In genomic region chr9:110126457-110126856, GRCh38 we compare ENCODE assay signal across 10 cellular contexts.
DNase-seq lines count a peak whose midpoint lies in the region; ATAC-seq, FAIRE-seq and TF ChIP-seq lines count a peak whose summit lies in the region.
"Had no signal": no experiment of that assay in that cellular context is flagged by ENCODE, and none has a peak within 500 bp of the region (broad histone marks: within the 10 kb centered on the region; RNA-seq: fewer than 3 reads in every experiment).

No MANE protein-coding gene starts in this region.

- TF ChIP-seq POLR2A in transverse colon (IDR thresholded peaks at IDR 0.05) = no peak

- TF ChIP-seq EP300 in transverse colon (IDR thresholded peaks at IDR 0.05; ENCODE audit: low read depth) = no peak

- H3K4me1 Mint-ChIP-seq in activated naive CD4-positive, alpha-beta T cell treated with anti-CD3 and anti-CD28 coated beads, Interleukin-2, amount 50 U/mL, for 24 hours = peaks cover 25% of the 10 kb centered on the region
- H3K4me1 Mint-ChIP-seq in brain = peaks cover 69% of the 10 kb centered on the region

- intact Hi-C loops in transverse colon (cut with DNase I; ENCODE audit: low total_unique reads) = no loop called here

- no peaks in the 10 kb centered on the region for H3K27me3 Mint-ChIP-seq in activated naive CD4-positive, alpha-beta T cell treated with anti-CD3 and anti-CD28 coated beads, Interleukin-2, amount 50 U/mL, for 24 hours
- H3K27me3 Mint-ChIP-seq in brain = no peaks in the 10 kb centered on the region

- 71 to 83% methylated on average over 2 to 6 of the region's 6 CpGs for WGBS in mesodermal cell (ENCODE audit: insufficient coverage in 2 of 2), 2 experiments
- 54 to 59% methylated on average over 6 of the region's 6 CpGs for WGBS in transverse colon (ENCODE audit: low coverage in 1 of 2), 2 donors

- H3K36me3 Mint-ChIP-seq in activated naive CD4-positive, alpha-beta T cell treated with anti-CD3 and anti-CD28 coated beads, Interleukin-2, amount 50 U/mL, for 24 hours = no peaks in the 10 kb centered on the region
- H3K36me3 Mint-ChIP-seq in brain = no peaks in the 10 kb centered on the region

- no peak for TF ChIP-seq CTCF in brain (conservative IDR thresholded peaks at IDR 0.05)
- TF ChIP-seq CTCF in transverse colon (IDR thresholded peaks at IDR 0.05) = no peak

- H3K27me3 ChIP-seq in transverse colon = no peaks in the 10 kb centered on the region

- H3K36me3 ChIP-seq in mesodermal cell (ENCODE audit: control insufficient read depth, insufficient read depth, low read length) = peaks cover 16% of the 10 kb centered on the region
- no peaks in the 10 kb centered on the region for H3K36me3 ChIP-seq in transverse colon

- peak overlapping the region; percentile 41 for H3K4me3 ChIP-seq in mesodermal cell (ENCODE audit: extremely low read depth, insufficient read depth, low read length, poor library complexity, severe bottlenecking)
- H3K4me3 ChIP-seq in transverse colon = peak overlapping the region in 3 of 4 donors; percentile 9 to 32 (median 15)

- in situ Hi-C loops in transverse colon (cut with MboI; ENCODE audit: low pct_ligation_motif_present in 1 of 4, low pct_unique_long_range_greater_than_20kb in 1 of 4, low sequenced_read_pairs in 3 of 4) = no loop called here

- H3K9me3 ChIP-seq in mesodermal cell (ENCODE audit: control insufficient read depth, low read length) = no peaks in the 10 kb centered on the region
- H3K9me3 ChIP-seq in transverse colon = no peaks in the 10 kb centered on the region

- H3K4me1 ChIP-seq in mesodermal cell (ENCODE audit: control insufficient read depth, insufficient read depth, low read length, poor library complexity, severe bottlenecking) (peaks cover 69% of the 10 kb centered on the region), transverse colon (peaks cover 32 to 69% (median 50%) of the 10 kb centered on the region in 4 donors)

- H3K27ac ChIP-seq in mesodermal cell (ENCODE audit: low read depth, low read length, severe bottlenecking) (peak overlapping the region; percentile 98), transverse colon (peak overlapping the region; percentile 86 to 90 (median 88))
- H3K27ac ChIP-seq: C4-2B had no signal

- no peak for ATAC-seq in GM19328 (IDR thresholded peaks at IDR 0.05; ENCODE audit: unreplicated experiment)
- no peak for ATAC-seq in HG03565 (IDR thresholded peaks at IDR 0.05; ENCODE audit: unreplicated experiment)

- peak overlapping the region; percentile 40 for H3K4me3 Mint-ChIP-seq in activated naive CD4-positive, alpha-beta T cell treated with anti-CD3 and anti-CD28 coated beads, Interleukin-2, amount 50 U/mL, for 24 hours
- peak overlapping the region in 3 of 5 experiments; percentile 77 to 82 (median 81) for H3K4me3 Mint-ChIP-seq in brain

- H3K9me3 Mint-ChIP-seq in activated naive CD4-positive, alpha-beta T cell treated with anti-CD3 and anti-CD28 coated beads, Interleukin-2, amount 50 U/mL, for 24 hours = no peaks in the 10 kb centered on the region
- H3K9me3 Mint-ChIP-seq in brain = no peaks in the 10 kb centered on the region

- no peak overlapping the region for H3K27ac Mint-ChIP-seq in activated naive CD4-positive, alpha-beta T cell treated with anti-CD3 and anti-CD28 coated beads, Interleukin-2, amount 50 U/mL, for 24 hours
- peak overlapping the region in 3 of 5 experiments; percentile 92 to 97 (median 94) for H3K27ac Mint-ChIP-seq in brain

- no peak for DNase-seq in activated naive CD4-positive, alpha-beta T cell (lab: John Stamatoyannopoulos, UW)
- DNase-seq in transverse colon = no peak
- no peak for DNase-seq in frontal cortex (ENCODE audit: low spot score in 2 of 2)

- FAIRE-seq in frontal cortex (lab: Jason Lieb, UNC) = no peak
- FAIRE-seq: endometrium had no signal
